Comparison of ENCODE assay signal across 1 cellular context in the genomic region with DNA sequence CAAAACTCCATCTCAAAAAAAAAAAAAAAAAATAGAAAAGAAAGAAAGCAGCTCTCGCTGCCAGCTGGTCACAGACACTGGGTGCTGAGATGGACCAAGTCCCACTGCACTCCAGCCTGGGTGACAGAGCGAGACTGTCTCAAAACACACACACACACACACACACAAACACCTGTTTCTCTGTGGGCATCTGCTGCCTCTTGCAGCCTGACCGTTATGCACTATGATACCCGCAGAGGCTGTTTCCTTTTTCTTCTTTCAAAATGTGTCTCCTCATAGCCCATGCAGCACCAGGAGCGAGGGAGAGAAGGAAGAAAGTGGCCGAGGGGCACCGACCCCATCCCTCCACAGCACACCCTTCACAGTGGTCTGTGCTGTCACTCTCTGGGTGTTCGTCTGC.
TF ChIP-seq lines count a peak whose summit lies in the region.

No MANE protein-coding gene starts in this region.

TF ChIP-seq in WTC11, 78 proteins besides CTCF, POLR2A, EP300 and RAD21 (continued from another document):
- TF ChIP-seq NFATC4 (CRISPR knock-in tag; IDR thresholded peaks at IDR 0.05) (no peak), JAZF1 (CRISPR knock-in tag; IDR thresholded peaks at IDR 0.05) (no peak), ZNF416 (CRISPR knock-in tag; IDR thresholded peaks at IDR 0.05) (no peak), ZNF121 (CRISPR knock-in tag; IDR thresholded peaks at IDR 0.05) (no peak), KAT7 (CRISPR knock-in tag; IDR thresholded peaks at IDR 0.05; ENCODE audit: borderline replicate concordance) (no peak)
- TF ChIP-seq, protein P1, sequence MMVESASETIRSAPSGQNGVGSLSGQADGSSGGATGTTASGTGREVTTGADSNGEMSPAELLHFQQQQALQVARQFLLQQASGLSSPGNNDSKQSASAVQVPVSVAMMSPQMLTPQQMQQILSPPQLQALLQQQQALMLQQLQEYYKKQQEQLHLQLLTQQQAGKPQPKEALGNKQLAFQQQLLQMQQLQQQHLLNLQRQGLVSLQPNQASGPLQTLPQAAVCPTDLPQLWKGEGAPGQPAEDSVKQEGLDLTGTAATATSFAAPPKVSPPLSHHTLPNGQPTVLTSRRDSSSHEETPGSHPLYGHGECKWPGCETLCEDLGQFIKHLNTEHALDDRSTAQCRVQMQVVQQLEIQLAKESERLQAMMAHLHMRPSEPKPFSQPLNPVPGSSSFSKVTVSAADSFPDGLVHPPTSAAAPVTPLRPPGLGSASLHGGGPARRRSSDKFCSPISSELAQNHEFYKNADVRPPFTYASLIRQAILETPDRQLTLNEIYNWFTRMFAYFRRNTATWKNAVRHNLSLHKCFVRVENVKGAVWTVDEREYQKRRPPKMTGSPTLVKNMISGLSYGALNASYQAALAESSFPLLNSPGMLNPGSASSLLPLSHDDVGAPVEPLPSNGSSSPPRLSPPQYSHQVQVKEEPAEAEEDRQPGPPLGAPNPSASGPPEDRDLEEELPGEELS (CRISPR knock-in tag; IDR thresholded peaks at IDR 0.05), result no peak
- TF ChIP-seq, protein P2, sequence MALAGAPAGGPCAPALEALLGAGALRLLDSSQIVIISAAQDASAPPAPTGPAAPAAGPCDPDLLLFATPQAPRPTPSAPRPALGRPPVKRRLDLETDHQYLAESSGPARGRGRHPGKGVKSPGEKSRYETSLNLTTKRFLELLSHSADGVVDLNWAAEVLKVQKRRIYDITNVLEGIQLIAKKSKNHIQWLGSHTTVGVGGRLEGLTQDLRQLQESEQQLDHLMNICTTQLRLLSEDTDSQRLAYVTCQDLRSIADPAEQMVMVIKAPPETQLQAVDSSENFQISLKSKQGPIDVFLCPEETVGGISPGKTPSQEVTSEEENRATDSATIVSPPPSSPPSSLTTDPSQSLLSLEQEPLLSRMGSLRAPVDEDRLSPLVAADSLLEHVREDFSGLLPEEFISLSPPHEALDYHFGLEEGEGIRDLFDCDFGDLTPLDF (CRISPR knock-in tag; IDR thresholded peaks at IDR 0.05), result no peak
- TF ChIP-seq, protein P3, sequence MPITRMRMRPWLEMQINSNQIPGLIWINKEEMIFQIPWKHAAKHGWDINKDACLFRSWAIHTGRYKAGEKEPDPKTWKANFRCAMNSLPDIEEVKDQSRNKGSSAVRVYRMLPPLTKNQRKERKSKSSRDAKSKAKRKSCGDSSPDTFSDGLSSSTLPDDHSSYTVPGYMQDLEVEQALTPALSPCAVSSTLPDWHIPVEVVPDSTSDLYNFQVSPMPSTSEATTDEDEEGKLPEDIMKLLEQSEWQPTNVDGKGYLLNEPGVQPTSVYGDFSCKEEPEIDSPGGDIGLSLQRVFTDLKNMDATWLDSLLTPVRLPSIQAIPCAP (CRISPR knock-in tag; IDR thresholded peaks at IDR 0.05), result no peak
- TF ChIP-seq, protein P4, sequence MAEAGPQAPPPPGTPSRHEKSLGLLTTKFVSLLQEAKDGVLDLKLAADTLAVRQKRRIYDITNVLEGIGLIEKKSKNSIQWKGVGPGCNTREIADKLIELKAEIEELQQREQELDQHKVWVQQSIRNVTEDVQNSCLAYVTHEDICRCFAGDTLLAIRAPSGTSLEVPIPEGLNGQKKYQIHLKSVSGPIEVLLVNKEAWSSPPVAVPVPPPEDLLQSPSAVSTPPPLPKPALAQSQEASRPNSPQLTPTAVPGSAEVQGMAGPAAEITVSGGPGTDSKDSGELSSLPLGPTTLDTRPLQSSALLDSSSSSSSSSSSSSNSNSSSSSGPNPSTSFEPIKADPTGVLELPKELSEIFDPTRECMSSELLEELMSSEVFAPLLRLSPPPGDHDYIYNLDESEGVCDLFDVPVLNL (CRISPR knock-in tag; IDR thresholded peaks at IDR 0.05; ENCODE audit: borderline replicate concordance, low read depth), result no peak
